26 cellular contexts compared by ENCODE assay signal in the genomic region with DNA sequence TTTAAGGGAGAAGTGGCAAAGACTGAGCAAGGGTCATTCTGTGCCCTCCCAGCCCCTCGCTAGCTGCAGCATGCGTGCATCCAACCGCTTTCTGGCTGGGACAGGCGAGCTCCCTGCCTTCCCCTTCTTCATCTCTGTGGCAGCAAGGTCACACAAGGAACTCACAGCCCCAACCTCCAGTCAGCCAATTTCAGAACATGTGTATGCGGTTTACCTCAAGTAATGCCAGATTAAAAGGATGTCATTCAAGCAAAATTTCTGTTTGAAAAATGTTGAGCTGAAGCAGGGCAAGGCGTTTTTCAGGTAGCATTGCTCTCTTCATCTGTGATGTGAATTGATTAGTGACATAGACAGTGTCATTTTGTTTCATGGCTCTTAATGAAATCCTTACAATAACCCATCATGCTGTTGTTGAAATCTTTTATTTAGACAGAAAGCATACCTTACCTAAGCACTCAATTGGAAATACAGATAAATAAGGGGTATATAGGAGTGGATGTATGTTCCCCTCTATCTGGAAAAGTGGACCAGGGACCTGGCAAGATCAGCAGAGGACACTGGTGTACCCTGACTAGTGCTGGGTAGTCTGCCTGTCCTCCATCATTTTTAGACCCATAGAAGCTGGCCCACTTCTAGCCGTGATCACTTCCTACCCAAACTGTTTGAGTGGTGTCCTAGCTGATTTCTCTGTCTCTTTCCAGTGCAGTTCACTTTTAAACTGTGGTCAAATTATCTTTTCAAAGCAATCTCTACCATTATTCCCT.
"Had no signal": no experiment of that assay in that cellular context is flagged by ENCODE, and none has a peak within 500 bp of the region (broad histone marks: within the 10 kb centered on the region; RNA-seq: fewer than 3 reads in every experiment).

No MANE protein-coding gene starts in this region.

- DNase-seq: activated CD4-positive, alpha-beta T cell treated with anti-CD3 and anti-CD28 coated beads, Interleukin-2, amount 50 U/mL, for 48 hours; activated effector memory CD4-positive, alpha-beta T cell treated with anti-CD3 and anti-CD28 coated beads, Interleukin-2, amount 50 U/mL, for 16 hours; cerebellar nuclear complex; colonic mucosa; effector memory CD4-positive, alpha-beta T cell; gastrocnemius medialis; glutamatergic neuron; islet precursor cell; left cardiac atrium; left ventricle myocardium superior; mucosa of descending colon; nephron progenitor cell; ovary; right lobe of liver; stimulated activated CD4-positive, alpha-beta T cell treated with anti-CD3 and anti-CD28 coated beads, Interleukin-2, amount 100 ng/mL, for 48 hours; tibial artery; upper lobe of right lung had no signal

- H3K36me3 ChIP-seq: ascending aorta, cardiac muscle cell, colonic mucosa, gastrocnemius medialis, ovary, right lobe of liver, suprapubic skin, tibial artery, upper lobe of right lung had no signal

- ATAC-seq: gastrocnemius medialis, left cardiac atrium, left ventricle myocardium superior, mucosa of descending colon, right lobe of liver, upper lobe of right lung had no signal

- H3K9me3 ChIP-seq: ascending aorta, colonic mucosa, gastrocnemius medialis, mucosa of descending colon, ovary, right lobe of liver, suprapubic skin, tibial artery, upper lobe of right lung had no signal

- H3K36me3 Mint-ChIP-seq: activated naive CD4-positive, alpha-beta T cell treated with anti-CD3 and anti-CD28 coated beads, Interleukin-2, amount 50 U/mL, for 24 hours had no signal

- H3K27me3 ChIP-seq: ascending aorta, cardiac muscle cell, colonic mucosa, gastrocnemius medialis, hepatocyte, ovary, right lobe of liver, suprapubic skin, tibial artery, upper lobe of right lung had no signal

- H3K4me1 ChIP-seq: ascending aorta, colonic mucosa, gastrocnemius medialis, right lobe of liver, suprapubic skin, tibial artery, upper lobe of right lung had no signal

- H3K4me1 Mint-ChIP-seq: activated naive CD4-positive, alpha-beta T cell treated with anti-CD3 and anti-CD28 coated beads, Interleukin-2, amount 50 U/mL, for 24 hours; brain; nephron progenitor cell had no signal

- H3K27ac Mint-ChIP-seq: activated naive CD4-positive, alpha-beta T cell treated with anti-CD3 and anti-CD28 coated beads, Interleukin-2, amount 50 U/mL, for 24 hours; brain; nephron progenitor cell; progenitor cell of endocrine pancreas had no signal

- H3K4me3 ChIP-seq: ascending aorta, cardiac muscle cell, colonic mucosa, gastrocnemius medialis, hepatocyte, mucosa of descending colon, ovary, right lobe of liver, SK-N-MC, suprapubic skin, tibial artery, upper lobe of right lung had no signal

- H3K27me3 Mint-ChIP-seq: brain, progenitor cell of endocrine pancreas had no signal

- H3K27ac ChIP-seq: ascending aorta, cardiac muscle cell, colonic mucosa, gastrocnemius medialis, hepatocyte, ovary, right lobe of liver, SK-N-MC, suprapubic skin, tibial artery, upper lobe of right lung, VCaP had no signal

- H3K4me3 Mint-ChIP-seq: activated naive CD4-positive, alpha-beta T cell treated with anti-CD3 and anti-CD28 coated beads, Interleukin-2, amount 50 U/mL, for 24 hours; brain; nephron progenitor cell had no signal
